ENCODE assay signal across 2 cellular contexts in genomic region chr6:122285292-122285913, GRCh38.
TF ChIP-seq lines count a peak whose summit lies in the region.

No MANE protein-coding gene starts in this region.

TF ChIP-seq in GM23338, 12 proteins besides CTCF, POLR2A, EP300 and RAD21 (continued from another document):
- TF ChIP-seq ZNF462 (CRISPR knock-in tag; IDR thresholded peaks at IDR 0.05): no peak
- no peak for TF ChIP-seq CREB1 (CRISPR knock-in tag; IDR thresholded peaks at IDR 0.05; ENCODE audit: low read depth)
- no peak for TF ChIP-seq ETS1 (IDR thresholded peaks at IDR 0.05)
- TF ChIP-seq POLR2AphosphoS5 (IDR thresholded peaks at IDR 0.05; ENCODE audit: low read depth): no peak
- no peak for TF ChIP-seq ZNF114 (CRISPR knock-in tag; IDR thresholded peaks at IDR 0.05)
- TF ChIP-seq REST (IDR thresholded peaks at IDR 0.05; ENCODE audit: unreplicated experiment): no peak

TF ChIP-seq in H1, 55 proteins besides CTCF, POLR2A, EP300 and RAD21:
- TF ChIP-seq CHD7 (IDR thresholded peaks at IDR 0.05; ENCODE audit: insufficient replicate concordance, low read length) (no peak), SP4 (IDR thresholded peaks at IDR 0.05; ENCODE audit: low read length) (no peak), NANOG (IDR thresholded peaks at IDR 0.05; ENCODE audit: insufficient read depth, low read depth, low read length, poor library complexity, severe bottlenecking) (no peak), TAF7 (optimal IDR thresholded peaks at IDR 0.05; ENCODE audit: borderline replicate concordance, low read depth, low read length) (no peak), POLR2AphosphoS5 (IDR thresholded peaks at IDR 0.05; ENCODE audit: low read depth, low read length) (no peak), POU5F1 (IDR thresholded peaks at IDR 0.05; ENCODE audit: low read depth, low read length) (no peak)
TF ChIP-seq in H1: peak in this region for 0.
